In genomic region chr7:141362580-141363435, GRCh38 we compare ENCODE assay signal across 12 cellular contexts.
DNase-seq lines count a peak whose midpoint lies in the region; ATAC-seq and TF ChIP-seq lines count a peak whose summit lies in the region.
"Had no signal": no experiment of that assay in that cellular context is flagged by ENCODE, and none has a peak within 500 bp of the region (broad histone marks: within the 10 kb centered on the region; RNA-seq: fewer than 3 reads in every experiment).

No MANE protein-coding gene starts in this region.

- no peaks in the 10 kb centered on the region for H3K9me3 Mint-ChIP-seq in natural killer cell
- H3K9me3 Mint-ChIP-seq in naive thymus-derived CD4-positive, alpha-beta T cell = peaks cover 0 to 4% (median 0%) of the 10 kb centered on the region in 11 donors

- CTCF ChIA-PET in naive thymus-derived CD4-positive, alpha-beta T cell (lab: Charles Lee) = no interaction called here

- peaks cover 0 to 9% of the 10 kb centered on the region in 2 donors for H3K27me3 Mint-ChIP-seq in natural killer cell (ENCODE audit: low read depth in 2 of 2)
- H3K27me3 Mint-ChIP-seq in naive thymus-derived CD4-positive, alpha-beta T cell = peaks cover 0 to 8% (median 5%) of the 10 kb centered on the region in 5 donors

- peak overlapping the region; percentile 81 for H2AFZ ChIP-seq in osteoblast (ENCODE audit: low read length)
- H2AFZ ChIP-seq: parathyroid adenoma had no signal

- H3K4me2 ChIP-seq in osteoblast (ENCODE audit: insufficient read depth, low read length) = peak overlapping the region; percentile 90

- no peaks in the 10 kb centered on the region for H3K4me1 Mint-ChIP-seq in natural killer cell
- no peaks in the 10 kb centered on the region for H3K4me1 Mint-ChIP-seq in naive thymus-derived CD4-positive, alpha-beta T cell
- H3K4me1 Mint-ChIP-seq: activated CD4-positive, alpha-beta T cell treated with anti-CD3 and anti-CD28 coated beads for 36 hours had no signal

- H3K9me3 ChIP-seq in osteoblast (ENCODE audit: low read depth, low read length) = no peaks in the 10 kb centered on the region
- H3K9me3 ChIP-seq in naive thymus-derived CD4-positive, alpha-beta T cell (ENCODE audit: control insufficient read depth in 2 of 3, low read length in 3 of 3) = no peaks in the 10 kb centered on the region

- peaks cover 25% of the 10 kb centered on the region for H3K4me1 ChIP-seq in osteoblast (ENCODE audit: insufficient read depth, low read length)
- no peaks in the 10 kb centered on the region for H3K4me1 ChIP-seq in naive thymus-derived CD4-positive, alpha-beta T cell (ENCODE audit: control insufficient read depth in 2 of 2, insufficient read depth in 2 of 2, low read length in 2 of 2)

- H3K36me3 ChIP-seq in osteoblast (ENCODE audit: insufficient read depth, low read length) = no peaks in the 10 kb centered on the region
- no peaks in the 10 kb centered on the region for H3K36me3 ChIP-seq in naive thymus-derived CD4-positive, alpha-beta T cell (ENCODE audit: control insufficient read depth in 2 of 3, insufficient read depth in 3 of 3, low read length in 3 of 3)

- POLR2A ChIA-PET in naive thymus-derived CD4-positive, alpha-beta T cell (lab: Charles Lee) = no interaction called here

- no peak overlapping the region for H3K27ac Mint-ChIP-seq in natural killer cell
- H3K27ac Mint-ChIP-seq in naive thymus-derived CD4-positive, alpha-beta T cell = no peak overlapping the region
- H3K27ac Mint-ChIP-seq: activated CD4-positive, alpha-beta T cell treated with anti-CD3 and anti-CD28 coated beads for 36 hours had no signal

- H3K27me3 ChIP-seq in osteoblast (ENCODE audit: insufficient read depth, low read length) = no peaks in the 10 kb centered on the region
- no peaks in the 10 kb centered on the region for H3K27me3 ChIP-seq in naive thymus-derived CD4-positive, alpha-beta T cell (ENCODE audit: control insufficient read depth in 2 of 2, insufficient read depth in 2 of 2, low read length in 2 of 2)

- H3K36me3 Mint-ChIP-seq in natural killer cell = no peaks in the 10 kb centered on the region
- no peaks in the 10 kb centered on the region for H3K36me3 Mint-ChIP-seq in naive thymus-derived CD4-positive, alpha-beta T cell

- intact Hi-C loops in natural killer cell (cut with micrococcal nuclease) = no loop called here
- intact Hi-C loops in naive thymus-derived CD4-positive, alpha-beta T cell (cut with micrococcal nuclease) = no loop called here

- H3K79me2 ChIP-seq in osteoblast (ENCODE audit: insufficient read depth, low read length) = no peaks in the 10 kb centered on the region

- H3K27ac ChIP-seq in osteoblast (ENCODE audit: low read depth, low read length) = peak overlapping the region; percentile 91
- H3K27ac ChIP-seq in naive thymus-derived CD4-positive, alpha-beta T cell (ENCODE audit: low read depth, low read length) = no peak overlapping the region
- H3K27ac ChIP-seq: parathyroid adenoma had no signal

- DNase-seq in ELF-1 (ENCODE audit: low read depth, low spot score) = peak; percentile 70
- peak; percentile 93 for DNase-seq in RPMI7951 (ENCODE audit: low read depth)
- DNase-seq in fibroblast of peridontal ligament (ENCODE audit: extremely low read depth) = peak; percentile 0
- peak; percentile 76 for DNase-seq in osteoblast (ENCODE audit: insufficient read length, low spot score, missing footprints)
- no peak for DNase-seq in Ammon's horn (ENCODE audit: low spot score)
- DNase-seq in natural killer cell = no peak
- DNase-seq in naive thymus-derived CD4-positive, alpha-beta T cell = no peak
- DNase-seq: activated CD4-positive, alpha-beta T cell treated with anti-CD3 and anti-CD28 coated beads for 36 hours; amygdala; DMS79 treated with DMSO at 0.1 percent for 48 hours had no signal

- no peaks in the 10 kb centered on the region for H4K20me1 ChIP-seq in osteoblast (ENCODE audit: insufficient read depth, low read length)

- TF ChIP-seq CTCF in osteoblast (IDR thresholded peaks at IDR 0.05; ENCODE audit: extremely low read depth, low read depth, low read length) (no peak), natural killer cell (IDR thresholded peaks at IDR 0.05) (no peak)

- peak overlapping the region; percentile 64 for H3K4me3 ChIP-seq in osteoblast (ENCODE audit: insufficient read depth, low read length)
- no peak overlapping the region for H3K4me3 ChIP-seq in naive thymus-derived CD4-positive, alpha-beta T cell (ENCODE audit: low read length)

- no peak overlapping the region for H3K4me3 Mint-ChIP-seq in natural killer cell
- no peak overlapping the region for H3K4me3 Mint-ChIP-seq in naive thymus-derived CD4-positive, alpha-beta T cell
- H3K4me3 Mint-ChIP-seq: activated CD4-positive, alpha-beta T cell treated with anti-CD3 and anti-CD28 coated beads for 36 hours had no signal

- ATAC-seq in GM18873 (IDR thresholded peaks at IDR 0.05; ENCODE audit: low FRiP score, unreplicated experiment) (no peak), natural killer cell (no peak)
- no peak for ATAC-seq in naive thymus-derived CD4-positive, alpha-beta T cell
- ATAC-seq: activated CD4-positive, alpha-beta T cell treated with anti-CD3 and anti-CD28 coated beads for 36 hours had no signal

Comparison
In these comparisons a context has a peak if more than half of its experiments do, and no peak if none do; other contexts are left out.
1. DNase-seq: peak in ELF-1 (single experiment), RPMI7951 (single experiment), fibroblast of peridontal ligament (single experiment) and osteoblast (single experiment); none in Ammon's horn (single experiment), natural killer cell (single experiment) and naive thymus-derived CD4-positive, alpha-beta T cell (0 of 9).